14 cellular contexts compared by ENCODE assay signal in the genomic region with DNA sequence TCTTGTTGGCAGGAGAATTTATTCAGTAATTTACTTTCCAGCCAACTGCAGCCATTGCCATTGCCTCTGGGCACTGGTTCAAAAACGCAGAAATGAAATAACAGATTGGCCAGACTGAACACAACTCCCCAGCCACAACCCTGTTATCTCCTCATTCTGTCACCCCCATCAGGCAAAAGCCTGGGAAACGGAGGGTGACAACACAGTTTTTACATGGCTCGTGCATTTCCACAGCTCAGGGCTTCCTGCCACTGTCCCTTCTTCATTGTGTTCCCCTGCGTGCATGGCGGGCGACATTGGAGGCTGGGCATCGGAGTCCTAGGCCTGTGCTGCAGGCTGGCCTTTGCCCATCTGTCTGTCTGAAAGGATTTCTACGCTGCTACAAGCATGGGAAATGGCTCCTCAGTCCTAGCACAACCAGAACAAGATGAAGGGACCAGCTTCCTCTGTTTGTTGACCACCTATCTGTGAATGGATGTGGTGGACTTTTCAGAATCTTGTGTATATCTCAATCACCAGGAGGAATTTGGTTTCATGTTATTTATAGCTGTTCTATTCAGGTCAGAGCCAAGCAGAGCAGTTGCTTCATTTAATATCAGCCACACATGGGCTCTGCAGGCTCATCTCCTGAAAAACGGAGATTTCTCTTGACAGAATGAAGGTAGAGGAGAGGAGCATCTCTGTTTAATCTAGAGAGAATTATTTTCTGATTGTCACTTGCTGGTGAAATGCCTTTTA.
DNase-seq lines count a peak whose midpoint lies in the region; ATAC-seq and TF ChIP-seq lines count a peak whose summit lies in the region.
"Had no signal": no experiment of that assay in that cellular context is flagged by ENCODE, and none has a peak within 500 bp of the region (broad histone marks: within the 10 kb centered on the region; RNA-seq: fewer than 3 reads in every experiment).

No MANE protein-coding gene starts in this region.

- TF ChIP-seq CTCF in GM13977 (IDR thresholded peaks at IDR 0.05; ENCODE audit: extremely low read depth, insufficient read depth, missing control alignments): no peak

- ATAC-seq in stimulated activated memory B cell treated with anti-CD40 and anti-IgM and Interleukin-4, amounts not matched to agents 10 μg/mL and 1 μg/mL and 100 μg/mL, for 72 hours: no peak
- no peak for ATAC-seq in GM19328 (IDR thresholded peaks at IDR 0.05; ENCODE audit: unreplicated experiment)
- ATAC-seq: K562 had no signal

- no peak overlapping the region for H3K4me3 Mint-ChIP-seq in stimulated activated memory B cell treated with anti-CD40 and anti-IgM and Interleukin-4, amounts not matched to agents 10 μg/mL and 1 μg/mL and 100 μg/mL, for 72 hours
- H3K4me3 Mint-ChIP-seq: activated T-cell treated with anti-CD3 and anti-CD28 coated beads, Interleukin-2, amount 50 U/mL, for 24 hours; mesothelial cell of epicardium had no signal

- H3K36me3 Mint-ChIP-seq in stimulated activated memory B cell treated with anti-CD40 and anti-IgM and Interleukin-4, amounts not matched to agents 10 μg/mL and 1 μg/mL and 100 μg/mL, for 72 hours: peaks cover 66% of the 10 kb centered on the region

- H3K9me3 Mint-ChIP-seq in stimulated activated memory B cell treated with anti-CD40 and anti-IgM and Interleukin-4, amounts not matched to agents 10 μg/mL and 1 μg/mL and 100 μg/mL, for 72 hours: no peaks in the 10 kb centered on the region
- H3K9me3 Mint-ChIP-seq: activated T-cell treated with anti-CD3 and anti-CD28 coated beads, Interleukin-2, amount 50 U/mL, for 24 hours; mesothelial cell of epicardium had no signal

- peak; percentile 65 for DNase-seq in DMS79 treated with DMSO at 0.1 percent for 48 hours (lab: John Stamatoyannopoulos, UW)
- DNase-seq in DMS79 (lab: John Stamatoyannopoulos, UW): no peak
- peak in 54 of 58 donors; percentile 15 to 86 (median 56) for DNase-seq in anterior cingulate cortex (lab: John Stamatoyannopoulos, UW)
- peak; percentile 76 to 89 for DNase-seq in hippocampal formation (lab: John Stamatoyannopoulos, UW)
- DNase-seq in GM13977 (ENCODE audit: low spot score): no peak
- DNase-seq in AG20443 (ENCODE audit: low spot score): no peak
- DNase-seq: activated T-cell treated with anti-CD3 and anti-CD28 coated beads, Interleukin-2, amount 50 U/mL, for 24 hours; DMS153; NCI-H510A; right lobe of liver had no signal

- H3K27me3 Mint-ChIP-seq in stimulated activated memory B cell treated with anti-CD40 and anti-IgM and Interleukin-4, amounts not matched to agents 10 μg/mL and 1 μg/mL and 100 μg/mL, for 72 hours: no peaks in the 10 kb centered on the region
- H3K27me3 Mint-ChIP-seq: activated T-cell treated with anti-CD3 and anti-CD28 coated beads, Interleukin-2, amount 50 U/mL, for 24 hours had no signal

- H3K4me1 Mint-ChIP-seq in stimulated activated memory B cell treated with anti-CD40 and anti-IgM and Interleukin-4, amounts not matched to agents 10 μg/mL and 1 μg/mL and 100 μg/mL, for 72 hours: peaks cover 14% of the 10 kb centered on the region

- peak overlapping the region; percentile 51 for H3K27ac Mint-ChIP-seq in stimulated activated memory B cell treated with anti-CD40 and anti-IgM and Interleukin-4, amounts not matched to agents 10 μg/mL and 1 μg/mL and 100 μg/mL, for 72 hours
- H3K27ac Mint-ChIP-seq: activated T-cell treated with anti-CD3 and anti-CD28 coated beads, Interleukin-2, amount 50 U/mL, for 24 hours; mesothelial cell of epicardium had no signal

- in situ Hi-C loops in GM13977 (cut with MboI; ENCODE audit: low pct_unique_long_range_greater_than_20kb, low sequenced_read_pairs, unreplicated experiment): no loop called here

Comparison
In these comparisons a context has a peak if more than half of its experiments do, and no peak if none do; other contexts are left out.
1. DNase-seq: peak in DMS79 treated with DMSO at 0.1 percent for 48 hours (single experiment), anterior cingulate cortex (54 of 58) and hippocampal formation (2 of 2); none in DMS79 (single experiment), GM13977 (single experiment) and AG20443 (single experiment).